ENCODE assay signal across 2 cellular contexts in genomic region chr10:75186310-75186709, GRCh38.
TF ChIP-seq lines count a peak whose summit lies in the region.

No MANE protein-coding gene starts in this region.

TF ChIP-seq in GM23338, 12 proteins besides CTCF, POLR2A, EP300 and RAD21:
- no peak for TF ChIP-seq EZH2phosphoT487 (IDR thresholded peaks at IDR 0.05; ENCODE audit: unreplicated experiment)
- TF ChIP-seq, protein P1, sequence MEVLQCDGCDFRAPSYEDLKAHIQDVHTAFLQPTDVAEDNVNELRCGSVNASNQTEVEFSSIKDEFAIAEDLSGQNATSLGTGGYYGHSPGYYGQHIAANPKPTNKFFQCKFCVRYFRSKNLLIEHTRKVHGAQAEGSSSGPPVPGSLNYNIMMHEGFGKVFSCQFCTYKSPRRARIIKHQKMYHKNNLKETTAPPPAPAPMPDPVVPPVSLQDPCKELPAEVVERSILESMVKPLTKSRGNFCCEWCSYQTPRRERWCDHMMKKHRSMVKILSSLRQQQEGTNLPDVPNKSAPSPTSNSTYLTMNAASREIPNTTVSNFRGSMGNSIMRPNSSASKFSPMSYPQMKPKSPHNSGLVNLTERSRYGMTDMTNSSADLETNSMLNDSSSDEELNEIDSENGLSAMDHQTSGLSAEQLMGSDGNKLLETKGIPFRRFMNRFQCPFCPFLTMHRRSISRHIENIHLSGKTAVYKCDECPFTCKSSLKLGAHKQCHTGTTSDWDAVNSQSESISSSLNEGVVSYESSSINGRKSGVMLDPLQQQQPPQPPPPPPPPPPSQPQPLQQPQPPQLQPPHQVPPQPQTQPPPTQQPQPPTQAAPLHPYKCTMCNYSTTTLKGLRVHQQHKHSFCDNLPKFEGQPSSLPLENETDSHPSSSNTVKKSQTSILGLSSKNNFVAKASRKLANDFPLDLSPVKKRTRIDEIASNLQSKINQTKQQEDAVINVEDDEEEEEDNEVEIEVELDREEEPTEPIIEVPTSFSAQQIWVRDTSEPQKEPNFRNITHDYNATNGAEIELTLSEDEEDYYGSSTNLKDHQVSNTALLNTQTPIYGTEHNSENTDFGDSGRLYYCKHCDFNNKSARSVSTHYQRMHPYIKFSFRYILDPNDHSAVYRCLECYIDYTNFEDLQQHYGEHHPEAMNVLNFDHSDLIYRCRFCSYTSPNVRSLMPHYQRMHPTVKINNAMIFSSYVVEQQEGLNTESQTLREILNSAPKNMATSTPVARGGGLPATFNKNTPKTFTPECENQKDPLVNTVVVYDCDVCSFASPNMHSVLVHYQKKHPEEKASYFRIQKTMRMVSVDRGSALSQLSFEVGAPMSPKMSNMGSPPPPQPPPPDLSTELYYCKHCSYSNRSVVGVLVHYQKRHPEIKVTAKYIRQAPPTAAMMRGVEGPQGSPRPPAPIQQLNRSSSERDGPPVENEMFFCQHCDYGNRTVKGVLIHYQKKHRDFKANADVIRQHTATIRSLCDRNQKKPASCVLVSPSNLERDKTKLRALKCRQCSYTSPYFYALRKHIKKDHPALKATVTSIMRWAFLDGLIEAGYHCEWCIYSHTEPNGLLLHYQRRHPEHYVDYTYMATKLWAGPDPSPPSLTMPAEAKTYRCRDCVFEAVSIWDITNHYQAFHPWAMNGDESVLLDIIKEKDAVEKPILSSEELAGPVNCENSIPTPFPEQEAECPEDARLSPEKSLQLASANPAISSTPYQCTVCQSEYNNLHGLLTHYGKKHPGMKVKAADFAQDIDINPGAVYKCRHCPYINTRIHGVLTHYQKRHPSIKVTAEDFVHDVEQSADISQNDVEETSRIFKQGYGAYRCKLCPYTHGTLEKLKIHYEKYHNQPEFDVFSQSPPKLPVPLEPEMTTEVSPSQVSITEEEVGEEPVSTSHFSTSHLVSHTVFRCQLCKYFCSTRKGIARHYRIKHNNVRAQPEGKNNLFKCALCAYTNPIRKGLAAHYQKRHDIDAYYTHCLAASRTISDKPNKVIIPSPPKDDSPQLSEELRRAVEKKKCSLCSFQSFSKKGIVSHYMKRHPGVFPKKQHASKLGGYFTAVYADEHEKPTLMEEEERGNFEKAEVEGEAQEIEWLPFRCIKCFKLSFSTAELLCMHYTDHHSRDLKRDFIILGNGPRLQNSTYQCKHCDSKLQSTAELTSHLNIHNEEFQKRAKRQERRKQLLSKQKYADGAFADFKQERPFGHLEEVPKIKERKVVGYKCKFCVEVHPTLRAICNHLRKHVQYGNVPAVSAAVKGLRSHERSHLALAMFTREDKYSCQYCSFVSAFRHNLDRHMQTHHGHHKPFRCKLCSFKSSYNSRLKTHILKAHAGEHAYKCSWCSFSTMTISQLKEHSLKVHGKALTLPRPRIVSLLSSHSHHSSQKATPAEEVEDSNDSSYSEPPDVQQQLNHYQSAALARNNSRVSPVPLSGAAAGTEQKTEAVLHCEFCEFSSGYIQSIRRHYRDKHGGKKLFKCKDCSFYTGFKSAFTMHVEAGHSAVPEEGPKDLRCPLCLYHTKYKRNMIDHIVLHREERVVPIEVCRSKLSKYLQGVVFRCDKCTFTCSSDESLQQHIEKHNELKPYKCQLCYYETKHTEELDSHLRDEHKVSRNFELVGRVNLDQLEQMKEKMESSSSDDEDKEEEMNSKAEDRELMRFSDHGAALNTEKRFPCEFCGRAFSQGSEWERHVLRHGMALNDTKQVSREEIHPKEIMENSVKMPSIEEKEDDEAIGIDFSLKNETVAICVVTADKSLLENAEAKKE (CRISPR knock-in tag; IDR thresholded peaks at IDR 0.05): no peak
- TF ChIP-seq ZNF331 (CRISPR knock-in tag; IDR thresholded peaks at IDR 0.05; ENCODE audit: low read depth): no peak
- TF ChIP-seq REST (IDR thresholded peaks at IDR 0.05; ENCODE audit: unreplicated experiment): no peak
- TF ChIP-seq EZH2 (IDR thresholded peaks at IDR 0.05; ENCODE audit: low read depth, unreplicated experiment): no peak
- no peak for TF ChIP-seq ZNF114 (CRISPR knock-in tag; IDR thresholded peaks at IDR 0.05)
- TF ChIP-seq STAT1 (IDR thresholded peaks at IDR 0.05; ENCODE audit: unreplicated experiment): no peak
- no peak for TF ChIP-seq CREB1 (CRISPR knock-in tag; IDR thresholded peaks at IDR 0.05; ENCODE audit: low read depth)
- TF ChIP-seq JUNB (IDR thresholded peaks at IDR 0.05; ENCODE audit: unreplicated experiment): no peak
- TF ChIP-seq POLR2AphosphoS5 (IDR thresholded peaks at IDR 0.05; ENCODE audit: low read depth): no peak
- no peak for TF ChIP-seq NANOG (IDR thresholded peaks at IDR 0.05; ENCODE audit: borderline replicate concordance)
- TF ChIP-seq, protein P2, sequence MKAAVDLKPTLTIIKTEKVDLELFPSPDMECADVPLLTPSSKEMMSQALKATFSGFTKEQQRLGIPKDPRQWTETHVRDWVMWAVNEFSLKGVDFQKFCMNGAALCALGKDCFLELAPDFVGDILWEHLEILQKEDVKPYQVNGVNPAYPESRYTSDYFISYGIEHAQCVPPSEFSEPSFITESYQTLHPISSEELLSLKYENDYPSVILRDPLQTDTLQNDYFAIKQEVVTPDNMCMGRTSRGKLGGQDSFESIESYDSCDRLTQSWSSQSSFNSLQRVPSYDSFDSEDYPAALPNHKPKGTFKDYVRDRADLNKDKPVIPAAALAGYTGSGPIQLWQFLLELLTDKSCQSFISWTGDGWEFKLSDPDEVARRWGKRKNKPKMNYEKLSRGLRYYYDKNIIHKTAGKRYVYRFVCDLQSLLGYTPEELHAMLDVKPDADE (IDR thresholded peaks at IDR 0.05): no peak

TF ChIP-seq in K562, 482 proteins besides CTCF, POLR2A, EP300 and RAD21:
- TF ChIP-seq FOXP4 (CRISPR knock-in tag; IDR thresholded peaks at IDR 0.05; ENCODE audit: borderline replicate concordance): 0 out of 2 replicates have a peak, but pooled peaks have one; percentile 54
- TF ChIP-seq, protein P3, sequence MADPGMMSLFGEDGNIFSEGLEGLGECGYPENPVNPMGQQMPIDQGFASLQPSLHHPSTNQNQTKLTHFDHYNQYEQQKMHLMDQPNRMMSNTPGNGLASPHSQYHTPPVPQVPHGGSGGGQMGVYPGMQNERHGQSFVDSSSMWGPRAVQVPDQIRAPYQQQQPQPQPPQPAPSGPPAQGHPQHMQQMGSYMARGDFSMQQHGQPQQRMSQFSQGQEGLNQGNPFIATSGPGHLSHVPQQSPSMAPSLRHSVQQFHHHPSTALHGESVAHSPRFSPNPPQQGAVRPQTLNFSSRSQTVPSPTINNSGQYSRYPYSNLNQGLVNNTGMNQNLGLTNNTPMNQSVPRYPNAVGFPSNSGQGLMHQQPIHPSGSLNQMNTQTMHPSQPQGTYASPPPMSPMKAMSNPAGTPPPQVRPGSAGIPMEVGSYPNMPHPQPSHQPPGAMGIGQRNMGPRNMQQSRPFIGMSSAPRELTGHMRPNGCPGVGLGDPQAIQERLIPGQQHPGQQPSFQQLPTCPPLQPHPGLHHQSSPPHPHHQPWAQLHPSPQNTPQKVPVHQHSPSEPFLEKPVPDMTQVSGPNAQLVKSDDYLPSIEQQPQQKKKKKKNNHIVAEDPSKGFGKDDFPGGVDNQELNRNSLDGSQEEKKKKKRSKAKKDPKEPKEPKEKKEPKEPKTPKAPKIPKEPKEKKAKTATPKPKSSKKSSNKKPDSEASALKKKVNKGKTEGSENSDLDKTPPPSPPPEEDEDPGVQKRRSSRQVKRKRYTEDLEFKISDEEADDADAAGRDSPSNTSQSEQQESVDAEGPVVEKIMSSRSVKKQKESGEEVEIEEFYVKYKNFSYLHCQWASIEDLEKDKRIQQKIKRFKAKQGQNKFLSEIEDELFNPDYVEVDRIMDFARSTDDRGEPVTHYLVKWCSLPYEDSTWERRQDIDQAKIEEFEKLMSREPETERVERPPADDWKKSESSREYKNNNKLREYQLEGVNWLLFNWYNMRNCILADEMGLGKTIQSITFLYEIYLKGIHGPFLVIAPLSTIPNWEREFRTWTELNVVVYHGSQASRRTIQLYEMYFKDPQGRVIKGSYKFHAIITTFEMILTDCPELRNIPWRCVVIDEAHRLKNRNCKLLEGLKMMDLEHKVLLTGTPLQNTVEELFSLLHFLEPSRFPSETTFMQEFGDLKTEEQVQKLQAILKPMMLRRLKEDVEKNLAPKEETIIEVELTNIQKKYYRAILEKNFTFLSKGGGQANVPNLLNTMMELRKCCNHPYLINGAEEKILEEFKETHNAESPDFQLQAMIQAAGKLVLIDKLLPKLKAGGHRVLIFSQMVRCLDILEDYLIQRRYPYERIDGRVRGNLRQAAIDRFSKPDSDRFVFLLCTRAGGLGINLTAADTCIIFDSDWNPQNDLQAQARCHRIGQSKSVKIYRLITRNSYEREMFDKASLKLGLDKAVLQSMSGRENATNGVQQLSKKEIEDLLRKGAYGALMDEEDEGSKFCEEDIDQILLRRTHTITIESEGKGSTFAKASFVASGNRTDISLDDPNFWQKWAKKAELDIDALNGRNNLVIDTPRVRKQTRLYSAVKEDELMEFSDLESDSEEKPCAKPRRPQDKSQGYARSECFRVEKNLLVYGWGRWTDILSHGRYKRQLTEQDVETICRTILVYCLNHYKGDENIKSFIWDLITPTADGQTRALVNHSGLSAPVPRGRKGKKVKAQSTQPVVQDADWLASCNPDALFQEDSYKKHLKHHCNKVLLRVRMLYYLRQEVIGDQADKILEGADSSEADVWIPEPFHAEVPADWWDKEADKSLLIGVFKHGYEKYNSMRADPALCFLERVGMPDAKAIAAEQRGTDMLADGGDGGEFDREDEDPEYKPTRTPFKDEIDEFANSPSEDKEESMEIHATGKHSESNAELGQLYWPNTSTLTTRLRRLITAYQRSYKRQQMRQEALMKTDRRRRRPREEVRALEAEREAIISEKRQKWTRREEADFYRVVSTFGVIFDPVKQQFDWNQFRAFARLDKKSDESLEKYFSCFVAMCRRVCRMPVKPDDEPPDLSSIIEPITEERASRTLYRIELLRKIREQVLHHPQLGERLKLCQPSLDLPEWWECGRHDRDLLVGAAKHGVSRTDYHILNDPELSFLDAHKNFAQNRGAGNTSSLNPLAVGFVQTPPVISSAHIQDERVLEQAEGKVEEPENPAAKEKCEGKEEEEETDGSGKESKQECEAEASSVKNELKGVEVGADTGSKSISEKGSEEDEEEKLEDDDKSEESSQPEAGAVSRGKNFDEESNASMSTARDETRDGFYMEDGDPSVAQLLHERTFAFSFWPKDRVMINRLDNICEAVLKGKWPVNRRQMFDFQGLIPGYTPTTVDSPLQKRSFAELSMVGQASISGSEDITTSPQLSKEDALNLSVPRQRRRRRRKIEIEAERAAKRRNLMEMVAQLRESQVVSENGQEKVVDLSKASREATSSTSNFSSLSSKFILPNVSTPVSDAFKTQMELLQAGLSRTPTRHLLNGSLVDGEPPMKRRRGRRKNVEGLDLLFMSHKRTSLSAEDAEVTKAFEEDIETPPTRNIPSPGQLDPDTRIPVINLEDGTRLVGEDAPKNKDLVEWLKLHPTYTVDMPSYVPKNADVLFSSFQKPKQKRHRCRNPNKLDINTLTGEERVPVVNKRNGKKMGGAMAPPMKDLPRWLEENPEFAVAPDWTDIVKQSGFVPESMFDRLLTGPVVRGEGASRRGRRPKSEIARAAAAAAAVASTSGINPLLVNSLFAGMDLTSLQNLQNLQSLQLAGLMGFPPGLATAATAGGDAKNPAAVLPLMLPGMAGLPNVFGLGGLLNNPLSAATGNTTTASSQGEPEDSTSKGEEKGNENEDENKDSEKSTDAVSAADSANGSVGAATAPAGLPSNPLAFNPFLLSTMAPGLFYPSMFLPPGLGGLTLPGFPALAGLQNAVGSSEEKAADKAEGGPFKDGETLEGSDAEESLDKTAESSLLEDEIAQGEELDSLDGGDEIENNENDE (IDR thresholded peaks at IDR 0.05; ENCODE audit: low read depth, low read length): no peak
